ENCODE assay signal across 9 cellular contexts in genomic region chr7:74061840-74062539, GRCh38.
A peak's percentile ranks its signal among the peaks of the same experiment; 100 is the strongest.
DNase-seq lines count a peak whose midpoint lies in the region; ATAC-seq lines count a peak whose summit lies in the region.
"Had no signal": no experiment of that assay in that cellular context is flagged by ENCODE, and none has a peak within 500 bp of the region (broad histone marks: within the 10 kb centered on the region; RNA-seq: fewer than 3 reads in every experiment).

No MANE protein-coding gene starts in this region.

- H3K4me3 Mint-ChIP-seq in stimulated activated effector memory CD8-positive, alpha-beta T cell treated with anti-CD3 and anti-CD28 coated beads, Interleukin-12 subunit alpha, Interleukin-12 subunit beta, amount 100 ng/mL, for 72 hours: peak overlapping the region; percentile 84

- DNase-seq in DMS 273 (lab: John Stamatoyannopoulos, UW; ENCODE audit: unreplicated experiment) (peak; percentile 53), DMS 273 treated with DMSO at 0.1 percent for 48 hours (lab: John Stamatoyannopoulos, UW) (no peak), NCI-H774 (lab: John Stamatoyannopoulos, UW) (peak; percentile 57), activated T-cell treated with anti-CD3 and anti-CD28 coated beads for 1 hour (ENCODE audit: low read depth) (peak; percentile 32), epithelial cell of prostate (ENCODE audit: low read depth, low spot score) (peak; percentile 36)
- DNase-seq in stimulated activated effector memory CD8-positive, alpha-beta T cell treated with anti-CD3 and anti-CD28 coated beads, Interleukin-12 subunit alpha, Interleukin-12 subunit beta, amount 100 ng/mL, for 72 hours (ENCODE audit: low spot score in 2 of 2): peak; percentile 61 to 83
- no peak for DNase-seq in effector CD8-positive, alpha-beta T cell (lab: John Stamatoyannopoulos, UW)

- ATAC-seq in stimulated activated effector memory CD8-positive, alpha-beta T cell treated with anti-CD3 and anti-CD28 coated beads, Interleukin-12 subunit alpha, Interleukin-12 subunit beta, amount 100 ng/mL, for 72 hours: peak; percentile 99

- H3K36me3 Mint-ChIP-seq in stimulated activated effector memory CD8-positive, alpha-beta T cell treated with anti-CD3 and anti-CD28 coated beads, Interleukin-12 subunit alpha, Interleukin-12 subunit beta, amount 100 ng/mL, for 72 hours: no peaks in the 10 kb centered on the region

- peaks cover 0 to 22% of the 10 kb centered on the region in 2 donors for H3K36me3 ChIP-seq in muscle layer of duodenum (ENCODE audit: control insufficient read depth in 1 of 2, insufficient read depth in 2 of 2, low read length in 2 of 2)

- H3K9me3 Mint-ChIP-seq in stimulated activated effector memory CD8-positive, alpha-beta T cell treated with anti-CD3 and anti-CD28 coated beads, Interleukin-12 subunit alpha, Interleukin-12 subunit beta, amount 100 ng/mL, for 72 hours: no peaks in the 10 kb centered on the region

- H3K9me3 ChIP-seq in muscle layer of duodenum (ENCODE audit: control insufficient read depth in 1 of 2, low read length in 2 of 2): no peaks in the 10 kb centered on the region

- H3K4me1 Mint-ChIP-seq in stimulated activated effector memory CD8-positive, alpha-beta T cell treated with anti-CD3 and anti-CD28 coated beads, Interleukin-12 subunit alpha, Interleukin-12 subunit beta, amount 100 ng/mL, for 72 hours: peaks cover 13% of the 10 kb centered on the region

- H3K27ac Mint-ChIP-seq in stimulated activated effector memory CD8-positive, alpha-beta T cell treated with anti-CD3 and anti-CD28 coated beads, Interleukin-12 subunit alpha, Interleukin-12 subunit beta, amount 100 ng/mL, for 72 hours: peak overlapping the region; percentile 100

- H3K4me1 ChIP-seq in muscle layer of duodenum (ENCODE audit: control insufficient read depth in 1 of 2, insufficient read depth in 2 of 2, low read length in 2 of 2): peaks cover 0 to 6% of the 10 kb centered on the region in 2 donors

- peak overlapping the region in 1 of 2 donors; percentile 30 for H3K4me3 ChIP-seq in muscle layer of duodenum (ENCODE audit: low read depth in 1 of 2, low read length in 2 of 2)

- H3K27ac ChIP-seq in epithelial cell of prostate: peak overlapping the region; percentile 24
- H3K27ac ChIP-seq in muscle layer of duodenum (ENCODE audit: low read length): peak overlapping the region; percentile 90
- H3K27ac ChIP-seq: 22Rv1 had no signal

- no peaks in the 10 kb centered on the region for H3K27me3 ChIP-seq in muscle layer of duodenum (ENCODE audit: low read depth, low read length)

Comparison
In these comparisons a context has a peak if more than half of its experiments do, and no peak if none do; other contexts are left out.
1. DNase-seq: peak in DMS 273 (single experiment), NCI-H774 (single experiment), activated T-cell treated with anti-CD3 and anti-CD28 coated beads for 1 hour (single experiment), epithelial cell of prostate (single experiment) and stimulated activated effector memory CD8-positive, alpha-beta T cell treated with anti-CD3 and anti-CD28 coated beads, Interleukin-12 subunit alpha, Interleukin-12 subunit beta, amount 100 ng/mL, for 72 hours (2 of 2); none in DMS 273 treated with DMSO at 0.1 percent for 48 hours (single experiment) and effector CD8-positive, alpha-beta T cell (single experiment).